In genomic region chr17:19729900-19730299, GRCh38 we compare ENCODE assay signal across 20 cellular contexts. TPM values are rescaled to one million over a fixed set of nuclear protein-coding genes. Genes with fewer than 3 reads are reported as not detected.
DNase-seq lines count a peak whose midpoint lies in the region; ATAC-seq, FAIRE-seq and TF ChIP-seq lines count a peak whose summit lies in the region.
"Had no signal": no experiment of that assay in that cellular context is flagged by ENCODE, and none has a peak within 500 bp of the region (broad histone marks: within the 10 kb centered on the region; RNA-seq: fewer than 3 reads in every experiment).

No MANE protein-coding gene starts in this region.

- dilution Hi-C loops in keratinocyte (cut with MboI; ENCODE audit: extremely low pct_ligation_motif_present, low sequenced_read_pairs) = no loop called here

- CTCF ChIA-PET in activated CD4-positive, alpha-beta T cell treated with anti-CD3 and anti-CD28 coated beads, Interleukin-2, amount 10 ng/mL, durations not matched to agents 7 days and 5 days (lab: Charles Lee) = no interaction called here
- CTCF ChIA-PET in Caco-2 (lab: Charles Lee) = no interaction called here

- intact Hi-C loops in psoas muscle (cut with DNase I) (no loop called here), uterus (cut with DNase I; ENCODE audit: low total_unique reads) (no loop called here), Caco-2 (cut with micrococcal nuclease; ENCODE audit: unreplicated experiment) (no loop called here)

- no peaks in the 10 kb centered on the region for H3K9me3 Mint-ChIP-seq in activated CD4-positive, alpha-beta T cell treated with anti-CD3 and anti-CD28 coated beads, Interleukin-2, amount 10 ng/mL, durations not matched to agents 7 days and 5 days
- H3K9me3 Mint-ChIP-seq in Caco-2 (ENCODE audit: unreplicated experiment) = no peaks in the 10 kb centered on the region

- H3K9me3 ChIP-seq in keratinocyte (ENCODE audit: control insufficient read depth, low read depth, low read length) (no peaks in the 10 kb centered on the region), psoas muscle (no peaks in the 10 kb centered on the region), uterus (no peaks in the 10 kb centered on the region), Caco-2 (no peaks in the 10 kb centered on the region)

- peak overlapping the region; percentile 18 for H2AFZ ChIP-seq in keratinocyte (ENCODE audit: control insufficient read depth, low read length)

- DNase-seq in activated CD4-positive, alpha-beta T cell treated with anti-CD3 and anti-CD28 coated beads, Interleukin-2, amount 10 ng/mL, durations not matched to agents 7 days and 5 days = no peak
- DNase-seq in activated CD4-positive, alpha-beta T cell treated with anti-CD3 and anti-CD28 coated beads for 1 hour = no peak
- DNase-seq in keratinocyte (ENCODE audit: low read depth, low spot score) = no peak
- no peak for DNase-seq in psoas muscle
- no peak for DNase-seq in uterus
- DNase-seq in Caco-2 = no peak
- DNase-seq in NCI-H748 (lab: John Stamatoyannopoulos, UW; ENCODE audit: unreplicated experiment) = no peak
- DNase-seq: AML-193, DMS79 treated with DMSO at 0.1 percent for 48 hours, H7, KG1, MV-4-11, NCI-H1694 treated with DMSO at 0.1 percent for 48 hours, NCI-H2107, NCI-H510A, NCI-H82, OCI-M1 had no signal

- H3K4me1 Mint-ChIP-seq in activated CD4-positive, alpha-beta T cell treated with anti-CD3 and anti-CD28 coated beads, Interleukin-2, amount 10 ng/mL, durations not matched to agents 7 days and 5 days = peaks cover 5% of the 10 kb centered on the region
- peaks cover 7% of the 10 kb centered on the region for H3K4me1 Mint-ChIP-seq in Caco-2 (ENCODE audit: low read depth, unreplicated experiment)

- no TSS peak for BruUV-seq in Caco-2 (replicated peaks; lab: Mats Ljungman, UMichigan)

- H3K4me3 ChIP-seq in keratinocyte (ENCODE audit: control insufficient read depth in 2 of 3, extremely low read depth in 1 of 3, insufficient read depth in 2 of 3, low read depth in 1 of 3, low read length in 3 of 3) (no peak overlapping the region), psoas muscle (no peak overlapping the region), uterus (no peak overlapping the region), Caco-2 (ENCODE audit: low read depth, low read length) (no peak overlapping the region)

- ATAC-seq in psoas muscle (no peak), HG03097 (IDR thresholded peaks at IDR 0.05; ENCODE audit: low FRiP score, unreplicated experiment) (no peak)

- H3K36me3 ChIP-seq in keratinocyte (ENCODE audit: control insufficient read depth in 2 of 2, extremely low read depth in 1 of 2, insufficient read depth in 2 of 2, low read length in 2 of 2) (no peaks in the 10 kb centered on the region), psoas muscle (ENCODE audit: insufficient read depth in 1 of 2, low read depth in 1 of 2) (no peaks in the 10 kb centered on the region), uterus (no peaks in the 10 kb centered on the region), Caco-2 (ENCODE audit: control insufficient read depth, insufficient read depth, low read length) (no peaks in the 10 kb centered on the region)

- no peaks in the 10 kb centered on the region for H3K27me3 Mint-ChIP-seq in activated CD4-positive, alpha-beta T cell treated with anti-CD3 and anti-CD28 coated beads, Interleukin-2, amount 10 ng/mL, durations not matched to agents 7 days and 5 days
- no peaks in the 10 kb centered on the region for H3K27me3 Mint-ChIP-seq in Caco-2 (ENCODE audit: insufficient read depth, unreplicated experiment)

- no peaks in the 10 kb centered on the region for H3K9me1 ChIP-seq in keratinocyte (ENCODE audit: control insufficient read depth, extremely low read depth, insufficient read depth, low read length)

- H3K27ac ChIP-seq in keratinocyte (ENCODE audit: control insufficient read depth, insufficient read depth, low read length) (no peak overlapping the region), psoas muscle (peak overlapping the region; percentile 13), uterus (peak overlapping the region; percentile 11 to 95)
- H3K27ac ChIP-seq: 22Rv1, C4-2B had no signal

- H3K79me2 ChIP-seq in keratinocyte (ENCODE audit: control insufficient read depth, insufficient read depth, low read length) = no peaks in the 10 kb centered on the region

- FAIRE-seq in keratinocyte (lab: Jason Lieb, UNC) = no peak

- H3K9ac ChIP-seq in keratinocyte (ENCODE audit: control insufficient read depth, extremely low read depth, insufficient read depth, low read length) = no peak overlapping the region

- H3K27ac Mint-ChIP-seq in activated CD4-positive, alpha-beta T cell treated with anti-CD3 and anti-CD28 coated beads, Interleukin-2, amount 10 ng/mL, durations not matched to agents 7 days and 5 days = peak overlapping the region; percentile 46
- H3K27ac Mint-ChIP-seq in Caco-2 (ENCODE audit: unreplicated experiment) = no peak overlapping the region

- no peaks in the 10 kb centered on the region for H3K27me3 ChIP-seq in keratinocyte (ENCODE audit: control insufficient read depth, extremely low read depth, insufficient read depth, low read length)
- H3K27me3 ChIP-seq in psoas muscle (ENCODE audit: insufficient read depth in 3 of 3, low read length in 2 of 3) = no peaks in the 10 kb centered on the region
- H3K27me3 ChIP-seq in uterus = no peaks in the 10 kb centered on the region
- H3K27me3 ChIP-seq in Caco-2 (replicated peaks; ENCODE audit: control insufficient read depth, insufficient read depth, low read length) = no peaks in the 10 kb centered on the region

- H4K20me1 ChIP-seq in keratinocyte (ENCODE audit: control insufficient read depth, extremely low read depth, insufficient read depth, low read length) = no peaks in the 10 kb centered on the region

- no peak for TF ChIP-seq POLR2A in uterus (IDR thresholded peaks at IDR 0.05)

- POLR2A ChIA-PET in activated CD4-positive, alpha-beta T cell treated with anti-CD3 and anti-CD28 coated beads, Interleukin-2, amount 10 ng/mL, durations not matched to agents 7 days and 5 days (lab: Charles Lee) = no interaction called here
- POLR2A ChIA-PET in Caco-2 (lab: Charles Lee) = no interaction called here

- no peak overlapping the region for H3K4me3 Mint-ChIP-seq in activated CD4-positive, alpha-beta T cell treated with anti-CD3 and anti-CD28 coated beads, Interleukin-2, amount 10 ng/mL, durations not matched to agents 7 days and 5 days
- H3K4me3 Mint-ChIP-seq in Caco-2 (ENCODE audit: unreplicated experiment) = no peak overlapping the region

- no peak overlapping the region for H3K4me2 ChIP-seq in keratinocyte (ENCODE audit: control insufficient read depth, extremely low read depth, insufficient read depth, low read depth, low read length)

- 97 to 99% (median 98%) methylated on average over 6 of the region's 6 CpGs for WGBS in psoas muscle, 3 donors

- TF ChIP-seq CTCF in keratinocyte (optimal IDR thresholded peaks at IDR 0.05 in 1 of 3, IDR thresholded peaks at IDR 0.05 in 1 of 3, conservative IDR thresholded peaks at IDR 0.05 in 1 of 3; ENCODE audit: extremely low read depth in 1 of 3, insufficient read depth in 2 of 3, low read length in 3 of 3) (no peak), psoas muscle (IDR thresholded peaks at IDR 0.05) (no peak), uterus (IDR thresholded peaks at IDR 0.05) (no peak), Caco-2 (IDR thresholded peaks at IDR 0.05; ENCODE audit: insufficient read depth in 1 of 2, low read depth in 1 of 2, low read length in 1 of 2, severe bottlenecking in 1 of 2, unreplicated experiment in 1 of 2) (no peak)

- no peaks in the 10 kb centered on the region for H3K36me3 Mint-ChIP-seq in activated CD4-positive, alpha-beta T cell treated with anti-CD3 and anti-CD28 coated beads, Interleukin-2, amount 10 ng/mL, durations not matched to agents 7 days and 5 days (ENCODE audit: low read depth)
- H3K36me3 Mint-ChIP-seq in Caco-2 (ENCODE audit: insufficient read depth, unreplicated experiment) = no peaks in the 10 kb centered on the region

- H3K4me1 ChIP-seq in keratinocyte (ENCODE audit: control insufficient read depth, extremely low read depth, insufficient read depth, low read length) (peaks cover 18% of the 10 kb centered on the region), psoas muscle (peaks cover 23% of the 10 kb centered on the region), uterus (peaks cover 5 to 7% of the 10 kb centered on the region in 2 donors), Caco-2 (peaks cover 15% of the 10 kb centered on the region)

RNA-seq across cellular contexts. Expression of gene SLC47A2, which starts 13.5 kb away (rescaled TPM):
- total RNA-seq in activated CD4-positive, alpha-beta T cell treated with anti-CD3 and anti-CD28 coated beads, Interleukin-2, amount 10 ng/mL, durations not matched to agents 7 days and 5 days = not detected
- polyA plus RNA-seq in keratinocyte = 0.15 to 2.2 TPM (median 0.88 TPM) in 3 replicates
- not detected for polyA plus RNA-seq in keratinocyte (2011; ENCODE audit: low read depth)
- 0.05 and 0.08 TPM in 2 replicates for polyA plus RNA-seq in keratinocyte (2011; cell fraction: cytosol; rRNA removed)
- 1.4 and 2.0 TPM in 2 replicates for polyA plus RNA-seq in keratinocyte (2011; cell fraction: nucleus; rRNA removed)
- polyA plus RNA-seq in keratinocyte (2012; ENCODE audit: low replicate concordance) = 0.16 and 0.21 TPM in 2 replicates
- polyA minus RNA-seq in keratinocyte = 0.56 to 3.0 TPM (median 0.83 TPM) in 3 replicates
- not detected for polyA minus RNA-seq in keratinocyte (2011; cell fraction: cytosol; rRNA and poly(A)+ RNA removed)
- polyA minus RNA-seq in keratinocyte (2011; cell fraction: nucleus; rRNA and poly(A)+ RNA removed) = 0.74 and 1.1 TPM in 2 replicates
- 1 to 10 TPM in 1 of 4 donors, not detected in 3; 1.1 TPM for total RNA-seq in psoas muscle
- under 1 TPM; 0.01 to 0.08 (median 0.03) TPM for polyA plus RNA-seq in psoas muscle
- under 1 TPM in 1 of 4 donors, not detected in 3; 0.35 TPM for total RNA-seq in uterus
- 0.16 and 0.20 TPM in 2 replicates for total RNA-seq in Caco-2 (2022)
- total RNA-seq: H7 had no signal

RNA-seq across cellular contexts. Expression of gene ALDH3A1, which starts 18.2 kb away (rescaled TPM):
- total RNA-seq in activated CD4-positive, alpha-beta T cell treated with anti-CD3 and anti-CD28 coated beads, Interleukin-2, amount 10 ng/mL, durations not matched to agents 7 days and 5 days = not detected
- polyA plus RNA-seq in keratinocyte = 2.0 to 8.4 TPM (median 5.8 TPM) in 3 replicates
- polyA plus RNA-seq in keratinocyte (2011; ENCODE audit: low read depth) = 1.5 TPM
- 5.9 and 11.1 TPM in 2 replicates for polyA plus RNA-seq in keratinocyte (2011; cell fraction: cytosol; rRNA removed)
- polyA plus RNA-seq in keratinocyte (2011; cell fraction: nucleus; rRNA removed) = 6.9 and 10.3 TPM in 2 replicates
- polyA plus RNA-seq in keratinocyte (2012; ENCODE audit: low replicate concordance) = 1.9 and 4.5 TPM in 2 replicates
- polyA minus RNA-seq in keratinocyte = 0.89 to 6.7 TPM (median 3.4 TPM) in 3 replicates
- 7.3 TPM for polyA minus RNA-seq in keratinocyte (2011; cell fraction: cytosol; rRNA and poly(A)+ RNA removed)
- polyA minus RNA-seq in keratinocyte (2011; cell fraction: nucleus; rRNA and poly(A)+ RNA removed) = 4.6 and 5.6 TPM in 2 replicates
- total RNA-seq in psoas muscle = 1 to 10 TPM in 1 of 4 donors, under 1 TPM in 2, not detected in 1; 0.17 to 6.5 (median 0.24) TPM
- polyA plus RNA-seq in psoas muscle = under 1 TPM; 0.05 to 0.20 (median 0.12) TPM
- total RNA-seq in uterus = 1 to 10 TPM in 2 of 4 donors, under 1 TPM in 1, not detected in 1; 0.51 to 7.1 (median 1.7) TPM
- total RNA-seq in Caco-2 (2022) = 7.1 and 8.3 TPM in 2 replicates
